In the genomic region with DNA sequence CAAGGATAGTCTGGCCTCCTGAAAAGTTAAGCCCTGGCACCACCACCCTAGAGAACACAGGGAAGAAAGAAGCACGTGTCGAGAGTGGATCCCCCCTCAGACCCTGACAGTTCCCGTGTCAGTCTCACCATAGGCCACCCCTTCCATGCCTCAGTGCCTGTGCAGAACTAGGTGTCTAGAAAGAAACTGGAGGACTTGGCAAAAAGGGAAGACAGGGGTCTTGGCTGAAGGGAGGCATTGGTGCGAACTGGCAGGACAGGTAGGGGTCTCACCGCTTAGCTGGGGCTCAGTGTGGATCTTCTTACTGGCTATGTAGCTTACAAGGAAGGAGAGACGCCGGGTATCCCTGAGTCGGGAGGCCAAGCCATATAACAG, we compare ENCODE assay signal across 8 cellular contexts. TPM values are rescaled to one million over a fixed set of nuclear protein-coding genes. Genes with fewer than 3 reads are reported as not detected.
DNase-seq lines count a peak whose midpoint lies in the region; ATAC-seq and TF ChIP-seq lines count a peak whose summit lies in the region.

No MANE protein-coding gene starts in this region.

- H3K9me3 ChIP-seq in cardiac muscle cell (ENCODE audit: low read depth) = no peaks in the 10 kb centered on the region

- no peak overlapping the region for H3K23ac ChIP-seq in mesendoderm (ENCODE audit: low read length)

- peak overlapping the region; percentile 70 for H3K4me3 ChIP-seq in cardiac muscle cell
- H3K4me3 ChIP-seq in mesendoderm (ENCODE audit: low read length) = peak overlapping the region; percentile 80
- peak overlapping the region; percentile 69 for H3K4me3 ChIP-seq in urinary bladder (ENCODE audit: low read depth, low read length)

- H3K27me3 ChIP-seq in cardiac muscle cell = no peaks in the 10 kb centered on the region
- no peaks in the 10 kb centered on the region for H3K27me3 ChIP-seq in mesendoderm (ENCODE audit: insufficient read depth, low read length, poor library complexity)

- peaks cover 10% of the 10 kb centered on the region for H3K79me2 ChIP-seq in mesendoderm (ENCODE audit: control insufficient read depth, insufficient read depth, low read length)

- H3K18ac ChIP-seq in mesendoderm (ENCODE audit: low read length) = no peak overlapping the region

- H3K4me2 ChIP-seq in mesendoderm (ENCODE audit: low read length) = peak overlapping the region; percentile 89

- peaks cover 12% of the 10 kb centered on the region for H3K4me1 Mint-ChIP-seq in MCF 10A (ENCODE audit: insufficient read depth, unreplicated experiment)

- POLR2A ChIA-PET in MCF 10A (lab: Yijun Ruan, JAX) = interaction anchor here (0.7 to 4.4 kb wide), 9 partner anchors 11 to 242 kb away, joined by 3 to 63 read pairs (median 5); a partner anchor contains a TSS

- no peak overlapping the region for H4K5ac ChIP-seq in mesendoderm (ENCODE audit: low read length)

- intact Hi-C loops in Right ventricle myocardium inferior (cut with DNase I) (no loop called here), MCF 10A (cut with micrococcal nuclease) (no loop called here)

- peak overlapping the region; percentile 57 for H2BK5ac ChIP-seq in mesendoderm (ENCODE audit: low read length)

- TF ChIP-seq CTCF in cardiac muscle cell (IDR thresholded peaks at IDR 0.05; ENCODE audit: low read depth, low read length) = no peak
- TF ChIP-seq CTCF in MCF 10A (IDR thresholded peaks at IDR 0.05; ENCODE audit: unreplicated experiment) = no peak

- no peaks in the 10 kb centered on the region for H3K27me3 Mint-ChIP-seq in MCF 10A (ENCODE audit: insufficient read depth, unreplicated experiment)

- no peak for DNase-seq in cardiac muscle cell (ENCODE audit: low read depth in 1 of 2, low spot score in 1 of 2)
- DNase-seq in Right ventricle myocardium inferior (ENCODE audit: missing footprints) = no peak
- no peak for DNase-seq in MCF 10A (ENCODE audit: unreplicated experiment)
- no peak for DNase-seq in mesendoderm
- no peak for DNase-seq in NCI-H2081 (lab: John Stamatoyannopoulos, UW)
- no peak for DNase-seq in cerebellar nuclear complex (lab: John Stamatoyannopoulos, UW)
- DNase-seq in NOMO-1 treated with dmso at 0.1 percent for 144 hours (lab: John Stamatoyannopoulos, UW; ENCODE audit: unreplicated experiment) = no peak

- no CpG with 5 or more reads among the region's 8 CpGs for WGBS in mesendoderm (ENCODE audit: extremely low coverage, insufficient coverage, low lambda C conversion rate)
- WGBS in urinary bladder = 3% methylated on average over 8 of the region's 8 CpGs

- CTCF ChIA-PET in MCF 10A (lab: Yijun Ruan, JAX) = interaction anchor here (0.6 to 1.0 kb wide), 2 partner anchors 10 to 174 kb away, joined by 4 to 5 read pairs; no protein-coding TSS in a partner anchor

- H3K27ac ChIP-seq in cardiac muscle cell (peak overlapping the region; percentile 87), mesendoderm (ENCODE audit: low read depth, low read length) (no peak overlapping the region), urinary bladder (ENCODE audit: low read depth) (peak overlapping the region; percentile 63)

- H3K79me1 ChIP-seq in mesendoderm (ENCODE audit: low read length) = peaks cover 12% of the 10 kb centered on the region

- H3K4me1 ChIP-seq in cardiac muscle cell (ENCODE audit: low read depth) (peaks cover 4% of the 10 kb centered on the region), mesendoderm (ENCODE audit: control insufficient read depth, low read depth, low read length) (peaks cover 3% of the 10 kb centered on the region), urinary bladder (ENCODE audit: insufficient read depth) (peaks cover 2% of the 10 kb centered on the region)

- peak overlapping the region; percentile 88 for H3K9ac ChIP-seq in mesendoderm (ENCODE audit: low read length)

- H3K56ac ChIP-seq in mesendoderm (ENCODE audit: low read length) = peak overlapping the region; percentile 97

- peak overlapping the region; percentile 76 for H2AK5ac ChIP-seq in mesendoderm (ENCODE audit: low read length)

- H2BK120ac ChIP-seq in mesendoderm (ENCODE audit: low read depth, low read length) = no peak overlapping the region

- H3K36me3 ChIP-seq in cardiac muscle cell (peaks cover 46% of the 10 kb centered on the region), mesendoderm (ENCODE audit: control insufficient read depth, insufficient read depth, low read length) (peaks cover 28% of the 10 kb centered on the region), urinary bladder (ENCODE audit: insufficient read depth) (peaks cover 8% of the 10 kb centered on the region)

- peaks cover 53% of the 10 kb centered on the region for H3K36me3 Mint-ChIP-seq in MCF 10A (ENCODE audit: insufficient read depth, unreplicated experiment)

- H2BK15ac ChIP-seq in mesendoderm (replicated peaks; ENCODE audit: low read depth) = no peak overlapping the region

- ATAC-seq in Right ventricle myocardium inferior = no peak

- H4K8ac ChIP-seq in mesendoderm (ENCODE audit: low read depth, low read length) = no peak overlapping the region

- peak overlapping the region; percentile 1 for H3K4ac ChIP-seq in mesendoderm (ENCODE audit: low read depth, low read length)

- BruUV-seq in MCF 10A (replicated peaks; lab: Mats Ljungman, UMichigan) = TSS peak; percentile 43

- no peaks in the 10 kb centered on the region for H3K9me3 Mint-ChIP-seq in MCF 10A (ENCODE audit: unreplicated experiment)

- H3K27ac Mint-ChIP-seq in MCF 10A (ENCODE audit: low read depth, unreplicated experiment) = peak overlapping the region; percentile 90

- H3K4me3 Mint-ChIP-seq in MCF 10A (ENCODE audit: unreplicated experiment) = peak overlapping the region; percentile 98

RNA-seq across cellular contexts. Expression of a gene that starts 0.5 kb away (rescaled TPM):
- total RNA-seq in cardiac muscle cell = 277 and 345 TPM in 2 replicates
- polyA plus RNA-seq in cardiac muscle cell = 173 and 188 TPM in 2 replicates
- total RNA-seq in Right ventricle myocardium inferior = 207 TPM
- 114 and 149 TPM in 2 replicates for total RNA-seq in MCF 10A (2022)
- polyA plus RNA-seq in mesendoderm (2013, experiment 1 of 2) = 331 TPM
- polyA plus RNA-seq in mesendoderm (2013, experiment 2 of 2) = 331 TPM
- total RNA-seq in urinary bladder = 197 TPM
- 242 TPM for polyA plus RNA-seq in urinary bladder

RNA-seq across cellular contexts. Expression of a gene that starts 10.2 kb away (rescaled TPM):
- total RNA-seq in cardiac muscle cell = 94.4 and 116 TPM in 2 replicates
- polyA plus RNA-seq in cardiac muscle cell = 42.0 and 44.3 TPM in 2 replicates
- 52.9 TPM for total RNA-seq in Right ventricle myocardium inferior
- total RNA-seq in MCF 10A (2022) = 96.1 and 97.2 TPM in 2 replicates
- polyA plus RNA-seq in mesendoderm (2013, experiment 1 of 2) = 123 TPM
- 126 TPM for polyA plus RNA-seq in mesendoderm (2013, experiment 2 of 2)
- total RNA-seq in urinary bladder = 63.0 TPM
- polyA plus RNA-seq in urinary bladder = 40.7 TPM

RNA-seq across cellular contexts. Expression of a gene that starts 16.6 kb away (rescaled TPM):
- 103 and 122 TPM in 2 replicates for total RNA-seq in cardiac muscle cell
- polyA plus RNA-seq in cardiac muscle cell = 50.5 and 61.8 TPM in 2 replicates
- total RNA-seq in Right ventricle myocardium inferior = 54.0 TPM
- 39.3 and 51.4 TPM in 2 replicates for total RNA-seq in MCF 10A (2022)
- 21.6 TPM for polyA plus RNA-seq in mesendoderm (2013, experiment 1 of 2)
- polyA plus RNA-seq in mesendoderm (2013, experiment 2 of 2) = 23.3 TPM
- 30.8 TPM for total RNA-seq in urinary bladder
- 44.8 TPM for polyA plus RNA-seq in urinary bladder

RNA-seq across cellular contexts. Expression of a gene that starts 28.8 kb away (rescaled TPM):
- 875 and 1,233 TPM in 2 replicates for total RNA-seq in cardiac muscle cell
- polyA plus RNA-seq in cardiac muscle cell = 615 and 708 TPM in 2 replicates
- total RNA-seq in Right ventricle myocardium inferior = 543 TPM
- total RNA-seq in MCF 10A (2022) = 224 and 264 TPM in 2 replicates
- 60.3 TPM for polyA plus RNA-seq in mesendoderm (2013, experiment 1 of 2)
- polyA plus RNA-seq in mesendoderm (2013, experiment 2 of 2) = 62.4 TPM
- total RNA-seq in urinary bladder = 429 TPM
- 366 TPM for polyA plus RNA-seq in urinary bladder
